1 cellular context compared by ENCODE assay signal in the genomic region with DNA sequence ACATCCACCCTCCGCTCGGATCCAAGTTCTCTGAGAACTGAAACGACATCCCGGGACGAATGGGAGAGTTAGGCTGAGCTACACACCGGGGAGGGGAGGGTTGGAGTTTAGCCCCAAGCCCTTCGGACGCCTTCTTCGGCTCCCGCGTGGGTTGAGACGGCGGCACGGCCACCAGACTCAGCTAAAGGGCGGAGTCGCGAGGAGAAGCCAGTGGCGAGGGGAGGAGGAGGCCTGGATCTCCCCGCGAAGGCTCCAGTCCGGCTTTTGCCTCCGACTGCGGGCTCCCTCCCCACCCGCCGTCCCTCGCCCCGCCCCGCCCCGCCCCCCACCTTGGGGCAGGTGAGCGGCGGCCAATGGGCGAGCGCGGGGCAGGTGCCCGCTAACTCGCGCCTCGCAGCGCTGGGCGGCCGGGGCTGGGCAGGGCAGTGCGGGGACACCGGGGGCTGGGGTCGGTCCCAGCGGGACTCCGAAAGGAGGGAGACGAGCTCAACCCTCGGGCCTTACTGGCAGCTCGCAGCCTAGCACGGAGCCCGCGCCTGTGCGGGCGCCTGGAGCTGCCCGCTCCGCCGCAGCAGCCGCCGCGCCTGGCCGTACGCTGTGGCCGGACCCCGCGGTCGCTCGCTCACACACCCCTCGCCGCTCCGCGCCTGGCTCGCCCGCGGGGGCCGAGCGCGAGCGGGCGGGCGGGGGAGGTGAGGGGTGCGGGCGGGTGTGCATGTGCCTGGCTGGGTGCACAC.
TF ChIP-seq lines count a peak whose summit lies in the region.

A gene (plus strand): TSS at position 382 of the 737 bp plus-strand sequence. CDS start 334 bp downstream, at position 716.

TF ChIP-seq in HEK293, 187 proteins besides CTCF, POLR2A, EP300 and RAD21 (continued from another document):
- TF ChIP-seq, protein P1, sequence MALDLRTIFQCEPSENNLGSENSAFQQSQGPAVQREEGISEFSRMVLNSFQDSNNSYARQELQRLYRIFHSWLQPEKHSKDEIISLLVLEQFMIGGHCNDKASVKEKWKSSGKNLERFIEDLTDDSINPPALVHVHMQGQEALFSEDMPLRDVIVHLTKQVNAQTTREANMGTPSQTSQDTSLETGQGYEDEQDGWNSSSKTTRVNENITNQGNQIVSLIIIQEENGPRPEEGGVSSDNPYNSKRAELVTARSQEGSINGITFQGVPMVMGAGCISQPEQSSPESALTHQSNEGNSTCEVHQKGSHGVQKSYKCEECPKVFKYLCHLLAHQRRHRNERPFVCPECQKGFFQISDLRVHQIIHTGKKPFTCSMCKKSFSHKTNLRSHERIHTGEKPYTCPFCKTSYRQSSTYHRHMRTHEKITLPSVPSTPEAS (tag by site-specific recombination; IDR thresholded peaks at IDR 0.05) = no peak
- no peak for TF ChIP-seq HOXC10 (CRISPR knock-in tag; IDR thresholded peaks at IDR 0.05)
- TF ChIP-seq, protein P2, sequence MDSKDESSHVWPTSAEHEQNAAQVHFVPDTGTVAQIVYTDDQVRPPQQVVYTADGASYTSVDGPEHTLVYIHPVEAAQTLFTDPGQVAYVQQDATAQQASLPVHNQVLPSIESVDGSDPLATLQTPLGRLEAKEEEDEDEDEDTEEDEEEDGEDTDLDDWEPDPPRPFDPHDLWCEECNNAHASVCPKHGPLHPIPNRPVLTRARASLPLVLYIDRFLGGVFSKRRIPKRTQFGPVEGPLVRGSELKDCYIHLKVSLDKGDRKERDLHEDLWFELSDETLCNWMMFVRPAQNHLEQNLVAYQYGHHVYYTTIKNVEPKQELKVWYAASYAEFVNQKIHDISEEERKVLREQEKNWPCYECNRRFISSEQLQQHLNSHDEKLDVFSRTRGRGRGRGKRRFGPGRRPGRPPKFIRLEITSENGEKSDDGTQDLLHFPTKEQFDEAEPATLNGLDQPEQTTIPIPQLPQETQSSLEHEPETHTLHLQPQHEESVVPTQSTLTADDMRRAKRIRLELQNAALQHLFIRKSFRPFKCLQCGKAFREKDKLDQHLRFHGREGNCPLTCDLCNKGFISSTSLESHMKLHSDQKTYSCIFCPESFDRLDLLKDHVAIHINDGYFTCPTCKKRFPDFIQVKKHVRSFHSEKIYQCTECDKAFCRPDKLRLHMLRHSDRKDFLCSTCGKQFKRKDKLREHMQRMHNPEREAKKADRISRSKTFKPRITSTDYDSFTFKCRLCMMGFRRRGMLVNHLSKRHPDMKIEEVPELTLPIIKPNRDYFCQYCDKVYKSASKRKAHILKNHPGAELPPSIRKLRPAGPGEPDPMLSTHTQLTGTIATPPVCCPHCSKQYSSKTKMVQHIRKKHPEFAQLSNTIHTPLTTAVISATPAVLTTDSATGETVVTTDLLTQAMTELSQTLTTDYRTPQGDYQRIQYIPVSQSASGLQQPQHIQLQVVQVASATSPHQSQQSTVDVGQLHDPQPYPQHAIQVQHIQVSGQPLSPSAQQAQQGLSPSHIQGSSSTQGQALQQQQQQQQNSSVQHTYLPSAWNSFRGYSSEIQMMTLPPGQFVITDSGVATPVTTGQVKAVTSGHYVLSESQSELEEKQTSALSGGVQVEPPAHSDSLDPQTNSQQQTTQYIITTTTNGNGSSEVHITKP (tag by site-specific recombination; IDR thresholded peaks at IDR 0.05) = peak; percentile 71
- TF ChIP-seq, protein P3, sequence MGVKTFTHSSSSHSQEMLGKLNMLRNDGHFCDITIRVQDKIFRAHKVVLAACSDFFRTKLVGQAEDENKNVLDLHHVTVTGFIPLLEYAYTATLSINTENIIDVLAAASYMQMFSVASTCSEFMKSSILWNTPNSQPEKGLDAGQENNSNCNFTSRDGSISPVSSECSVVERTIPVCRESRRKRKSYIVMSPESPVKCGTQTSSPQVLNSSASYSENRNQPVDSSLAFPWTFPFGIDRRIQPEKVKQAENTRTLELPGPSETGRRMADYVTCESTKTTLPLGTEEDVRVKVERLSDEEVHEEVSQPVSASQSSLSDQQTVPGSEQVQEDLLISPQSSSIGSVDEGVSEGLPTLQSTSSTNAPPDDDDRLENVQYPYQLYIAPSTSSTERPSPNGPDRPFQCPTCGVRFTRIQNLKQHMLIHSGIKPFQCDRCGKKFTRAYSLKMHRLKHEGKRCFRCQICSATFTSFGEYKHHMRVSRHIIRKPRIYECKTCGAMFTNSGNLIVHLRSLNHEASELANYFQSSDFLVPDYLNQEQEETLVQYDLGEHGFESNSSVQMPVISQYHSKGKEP (tag by site-specific recombination; IDR thresholded peaks at IDR 0.05) = no peak
- TF ChIP-seq SP2 (tag by site-specific recombination; IDR thresholded peaks at IDR 0.05) = peak; percentile 14; the same call in 1 of the 2 replicates
- TF ChIP-seq, protein P4, sequence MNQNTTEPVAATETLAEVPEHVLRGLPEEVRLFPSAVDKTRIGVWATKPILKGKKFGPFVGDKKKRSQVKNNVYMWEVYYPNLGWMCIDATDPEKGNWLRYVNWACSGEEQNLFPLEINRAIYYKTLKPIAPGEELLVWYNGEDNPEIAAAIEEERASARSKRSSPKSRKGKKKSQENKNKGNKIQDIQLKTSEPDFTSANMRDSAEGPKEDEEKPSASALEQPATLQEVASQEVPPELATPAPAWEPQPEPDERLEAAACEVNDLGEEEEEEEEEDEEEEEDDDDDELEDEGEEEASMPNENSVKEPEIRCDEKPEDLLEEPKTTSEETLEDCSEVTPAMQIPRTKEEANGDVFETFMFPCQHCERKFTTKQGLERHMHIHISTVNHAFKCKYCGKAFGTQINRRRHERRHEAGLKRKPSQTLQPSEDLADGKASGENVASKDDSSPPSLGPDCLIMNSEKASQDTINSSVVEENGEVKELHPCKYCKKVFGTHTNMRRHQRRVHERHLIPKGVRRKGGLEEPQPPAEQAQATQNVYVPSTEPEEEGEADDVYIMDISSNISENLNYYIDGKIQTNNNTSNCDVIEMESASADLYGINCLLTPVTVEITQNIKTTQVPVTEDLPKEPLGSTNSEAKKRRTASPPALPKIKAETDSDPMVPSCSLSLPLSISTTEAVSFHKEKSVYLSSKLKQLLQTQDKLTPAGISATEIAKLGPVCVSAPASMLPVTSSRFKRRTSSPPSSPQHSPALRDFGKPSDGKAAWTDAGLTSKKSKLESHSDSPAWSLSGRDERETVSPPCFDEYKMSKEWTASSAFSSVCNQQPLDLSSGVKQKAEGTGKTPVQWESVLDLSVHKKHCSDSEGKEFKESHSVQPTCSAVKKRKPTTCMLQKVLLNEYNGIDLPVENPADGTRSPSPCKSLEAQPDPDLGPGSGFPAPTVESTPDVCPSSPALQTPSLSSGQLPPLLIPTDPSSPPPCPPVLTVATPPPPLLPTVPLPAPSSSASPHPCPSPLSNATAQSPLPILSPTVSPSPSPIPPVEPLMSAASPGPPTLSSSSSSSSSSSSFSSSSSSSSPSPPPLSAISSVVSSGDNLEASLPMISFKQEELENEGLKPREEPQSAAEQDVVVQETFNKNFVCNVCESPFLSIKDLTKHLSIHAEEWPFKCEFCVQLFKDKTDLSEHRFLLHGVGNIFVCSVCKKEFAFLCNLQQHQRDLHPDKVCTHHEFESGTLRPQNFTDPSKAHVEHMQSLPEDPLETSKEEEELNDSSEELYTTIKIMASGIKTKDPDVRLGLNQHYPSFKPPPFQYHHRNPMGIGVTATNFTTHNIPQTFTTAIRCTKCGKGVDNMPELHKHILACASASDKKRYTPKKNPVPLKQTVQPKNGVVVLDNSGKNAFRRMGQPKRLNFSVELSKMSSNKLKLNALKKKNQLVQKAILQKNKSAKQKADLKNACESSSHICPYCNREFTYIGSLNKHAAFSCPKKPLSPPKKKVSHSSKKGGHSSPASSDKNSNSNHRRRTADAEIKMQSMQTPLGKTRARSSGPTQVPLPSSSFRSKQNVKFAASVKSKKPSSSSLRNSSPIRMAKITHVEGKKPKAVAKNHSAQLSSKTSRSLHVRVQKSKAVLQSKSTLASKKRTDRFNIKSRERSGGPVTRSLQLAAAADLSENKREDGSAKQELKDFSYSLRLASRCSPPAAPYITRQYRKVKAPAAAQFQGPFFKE (tag by site-specific recombination; IDR thresholded peaks at IDR 0.05; ENCODE audit: borderline replicate concordance) = no peak
- peak; percentile 67 for TF ChIP-seq KLF16 (tag by site-specific recombination; IDR thresholded peaks at IDR 0.05)
- no peak for TF ChIP-seq ZFP69B (tag by site-specific recombination; IDR thresholded peaks at IDR 0.05)
TF ChIP-seq in HEK293: peak in this region for 11.
